In genomic region chr7:137480401-137480800, GRCh38 we compare ENCODE assay signal across 18 cellular contexts.
DNase-seq lines count a peak whose midpoint lies in the region; ATAC-seq and TF ChIP-seq lines count a peak whose summit lies in the region.
"Had no signal": no experiment of that assay in that cellular context is flagged by ENCODE, and none has a peak within 500 bp of the region (broad histone marks: within the 10 kb centered on the region; RNA-seq: fewer than 3 reads in every experiment).

No MANE protein-coding gene starts in this region.

- no peak overlapping the region for H3K27ac ChIP-seq in MM.1S (ENCODE audit: low read length)
- no peak overlapping the region for H3K27ac ChIP-seq in GM23248

- no peak overlapping the region for H3K9ac ChIP-seq in MM.1S (ENCODE audit: low read length)
- no peak overlapping the region for H3K9ac ChIP-seq in GM23248

- no peaks in the 10 kb centered on the region for H3K9me3 ChIP-seq in MM.1S (replicated peaks; ENCODE audit: insufficient read depth, low read length)
- H3K9me3 ChIP-seq in GM23248 (ENCODE audit: low read depth): no peaks in the 10 kb centered on the region
- H3K9me3 ChIP-seq: BE2C had no signal

- no peaks in the 10 kb centered on the region for H3F3A ChIP-seq in MM.1S (ENCODE audit: insufficient read depth, low read length)
- peaks cover 19% of the 10 kb centered on the region for H3F3A ChIP-seq in GM23248 (ENCODE audit: insufficient read depth)

- no peak overlapping the region for H2AFZ ChIP-seq in MM.1S (ENCODE audit: low read length)
- no peak overlapping the region for H2AFZ ChIP-seq in GM23248

- TF ChIP-seq CTCF in MM.1S (IDR thresholded peaks at IDR 0.05; ENCODE audit: low read length): no peak

- DNase-seq in MM.1S: peak; percentile 41
- no peak for DNase-seq in activated effector memory CD4-positive, alpha-beta T cell treated with Interleukin-2 at 50 U/mL for 16 hours
- no peak for DNase-seq in RPMI8226
- no peak for DNase-seq in GM23248
- no peak for DNase-seq in MV-4-11 (lab: John Stamatoyannopoulos, UW)
- DNase-seq: ACHN; BE2C; C1 segment of cervical spinal cord; CD4-positive, CD25-positive, alpha-beta regulatory T cell; CD8-positive, alpha-beta memory T cell; GOT3; H7; HFFc6; Kasumi-1; KG1 had no signal

- H3K4me1 ChIP-seq in MM.1S (ENCODE audit: low read length) (peaks cover 12% of the 10 kb centered on the region; the same call in 1 of the 2 replicates), GM23248 (ENCODE audit: insufficient read depth) (peaks cover 21% of the 10 kb centered on the region)
- H3K4me1 ChIP-seq: BE2C had no signal

- no peaks in the 10 kb centered on the region for H3K79me2 ChIP-seq in MM.1S (ENCODE audit: low read length)
- no peaks in the 10 kb centered on the region for H3K79me2 ChIP-seq in GM23248 (ENCODE audit: insufficient read depth)

- WGBS in GM23248 (ENCODE audit: low coverage in 1 of 2, low lambda C conversion rate in 2 of 2, missing lambda C conversion rate in 2 of 2), 2 experiments: 92 to 95% methylated on average over 1 of the region's 1 CpG

- H3K27me3 ChIP-seq in MM.1S (replicated peaks; ENCODE audit: insufficient read depth, low read length): no peaks in the 10 kb centered on the region
- no peaks in the 10 kb centered on the region for H3K27me3 ChIP-seq in GM23248 (replicated peaks; ENCODE audit: insufficient read depth)
- H3K27me3 ChIP-seq: BE2C had no signal

- ATAC-seq in GM18909 (IDR thresholded peaks at IDR 0.05; ENCODE audit: poor library complexity, unreplicated experiment) (peak; percentile 50), HG03025 (IDR thresholded peaks at IDR 0.05; ENCODE audit: low FRiP score, unreplicated experiment) (peak; percentile 71)
- ATAC-seq: HCT116 had no signal

- in situ Hi-C loops in GM23248 (cut with MboI): no loop called here

- H4K20me1 ChIP-seq in MM.1S (ENCODE audit: insufficient read depth, low read length) (no peaks in the 10 kb centered on the region), GM23248 (ENCODE audit: insufficient read depth) (no peaks in the 10 kb centered on the region)

- H3K36me3 ChIP-seq in MM.1S (replicated peaks; ENCODE audit: insufficient read depth, low read length) (no peaks in the 10 kb centered on the region), GM23248 (ENCODE audit: low read depth) (no peaks in the 10 kb centered on the region)
- H3K36me3 ChIP-seq: BE2C had no signal

- H3K4me3 ChIP-seq in MM.1S (ENCODE audit: low read length): no peak overlapping the region
- no peak overlapping the region for H3K4me3 ChIP-seq in GM23248

- H3K9me2 ChIP-seq in MM.1S (replicated peaks; ENCODE audit: insufficient read depth, low read length) (no peaks in the 10 kb centered on the region), GM23248 (ENCODE audit: insufficient read depth) (no peaks in the 10 kb centered on the region; the same call in 1 of the 2 replicates)

- H3K4me2 ChIP-seq in MM.1S (ENCODE audit: low read depth, low read length) (peak overlapping the region; percentile 19; the same call in 1 of the 2 replicates), GM23248 (ENCODE audit: unreplicated experiment) (no peak overlapping the region)
